ENCODE assay signal across 9 cellular contexts in the genomic region with DNA sequence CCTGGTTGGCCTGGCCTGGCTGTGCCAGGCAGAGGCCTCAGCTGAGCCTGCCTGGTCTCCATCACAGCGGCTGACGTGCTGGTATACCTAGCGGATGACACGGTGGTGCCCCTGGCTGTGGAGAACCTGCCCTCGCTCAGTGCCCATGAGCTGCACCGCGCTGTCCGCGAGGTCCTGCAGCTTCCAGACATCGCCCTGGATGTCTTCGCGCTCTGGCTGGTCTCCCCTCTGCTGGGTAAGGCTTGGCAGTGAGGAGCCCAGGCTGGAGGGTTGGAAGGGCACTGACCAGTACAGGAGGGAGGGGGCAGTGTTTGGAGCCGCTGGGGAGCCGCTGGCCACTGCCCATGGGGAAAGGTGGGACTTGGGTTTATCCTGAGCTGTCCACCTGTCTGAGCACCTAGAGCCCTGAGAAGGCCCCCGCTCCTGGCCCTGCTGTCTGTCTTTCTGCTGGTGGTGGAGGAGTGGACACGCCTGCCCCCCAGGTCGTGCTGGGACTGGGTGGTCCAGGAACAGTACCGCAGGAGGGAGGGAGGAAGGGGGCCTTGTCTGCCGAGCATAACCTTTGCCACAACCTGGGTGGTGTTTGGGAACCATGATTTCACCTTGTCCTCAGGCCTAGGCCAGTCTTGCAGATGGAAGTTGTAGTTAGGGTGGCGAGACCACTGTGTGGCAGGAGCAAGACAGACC. TPM values are rescaled to one million over a fixed set of nuclear protein-coding genes. Genes with fewer than 3 reads are reported as not detected.
A peak's percentile ranks its signal among the peaks of the same experiment; 100 is the strongest.
DNase-seq lines count a peak whose midpoint lies in the region; ATAC-seq, FAIRE-seq and TF ChIP-seq lines count a peak whose summit lies in the region.
"Had no signal": no experiment of that assay in that cellular context is flagged by ENCODE, and none has a peak within 500 bp of the region (broad histone marks: within the 10 kb centered on the region; RNA-seq: fewer than 3 reads in every experiment).

No MANE protein-coding gene starts in this region.

- H3K4me1 ChIP-seq in GM23338 (ENCODE audit: insufficient read depth) (peaks cover 10% of the 10 kb centered on the region; the same call in 1 of the 2 replicates), fibroblast of lung (ENCODE audit: control insufficient read depth, extremely low read depth, insufficient read depth, low read length) (peaks cover 32% of the 10 kb centered on the region)

- H3K4me3 ChIP-seq in GM23338 (no peak overlapping the region), fibroblast of lung (replicated peaks in 1 of 4; ENCODE audit: control extremely low read depth in 1 of 4, insufficient read depth in 1 of 4, low read depth in 3 of 4, low read length in 4 of 4) (peak overlapping the region in 1 of 4 experiments; percentile 45), skin epidermis (peak overlapping the region in 4 of 7 experiments; percentile 11 to 91 (median 40))
- H3K4me3 ChIP-seq: neural progenitor cell had no signal

- H3K27ac ChIP-seq in GM23338 (ENCODE audit: low read depth), result no peak overlapping the region
- H3K27ac ChIP-seq in fibroblast of lung (ENCODE audit: insufficient read depth, low read length), result peak overlapping the region; percentile 40
- peak overlapping the region in 16 of 21 experiments; percentile 17 to 98 (median 72) for H3K27ac ChIP-seq in skin epidermis
- H3K27ac ChIP-seq: neural progenitor cell had no signal

- no peaks in the 10 kb centered on the region for H3K9me3 Mint-ChIP-seq in GM23338
- H3K9me3 Mint-ChIP-seq: neural progenitor cell had no signal

- H3K9ac ChIP-seq in fibroblast of lung (ENCODE audit: insufficient read depth, low read length), result no peak overlapping the region
- H3K9ac ChIP-seq: neural progenitor cell had no signal

- H3K4me2 ChIP-seq in GM23338, result no peak overlapping the region
- peak overlapping the region; percentile 9 for H3K4me2 ChIP-seq in fibroblast of lung (ENCODE audit: extremely low read depth, insufficient read depth, low read length)
- H3K4me2 ChIP-seq: neural progenitor cell had no signal

- TF ChIP-seq CTCF in GM23338 (conservative IDR thresholded peaks at IDR 0.05; ENCODE audit: low read depth in 2 of 2) (no peak), fibroblast of lung (conservative IDR thresholded peaks at IDR 0.05 in 1 of 2, IDR thresholded peaks at IDR 0.05 in 1 of 2; ENCODE audit: low read depth in 1 of 2, low read length in 2 of 2) (no peak)

- 0 out of 2 replicates have a peak overlapping the region, but pooled peaks have one; percentile 18 for H3K27ac Mint-ChIP-seq in GM23338
- peak overlapping the region; percentile 93 for H3K27ac Mint-ChIP-seq in T-helper 17 cell

- no peaks in the 10 kb centered on the region for H3K9me2 ChIP-seq in GM23338 (ENCODE audit: insufficient read depth)

- ATAC-seq in GM23338 (no peak), T-helper 17 cell (no peak)
- ATAC-seq in activated CD4-positive, CD25-positive, alpha-beta regulatory T cell treated with anti-CD3 and anti-CD28 coated beads, Interleukin-2, amount 50 U/mL, for 24 hours, result no peak

- H3K36me3 ChIP-seq in GM23338 (ENCODE audit: insufficient read depth) (no peaks in the 10 kb centered on the region), fibroblast of lung (ENCODE audit: control insufficient read depth, insufficient read depth, low read length) (peaks cover 22% of the 10 kb centered on the region)
- H3K36me3 ChIP-seq: neural progenitor cell had no signal

- no peaks in the 10 kb centered on the region for H3K9me3 ChIP-seq in T-helper 17 cell (ENCODE audit: control insufficient read depth, low read length, poor library complexity, severe bottlenecking)
- H3K9me3 ChIP-seq in fibroblast of lung (ENCODE audit: control insufficient read depth, insufficient read depth, low read depth, low read length), result no peaks in the 10 kb centered on the region

- FAIRE-seq in frontal cortex (lab: Jason Lieb, UNC), result no peak

- H3K36me3 Mint-ChIP-seq in GM23338 (ENCODE audit: low read depth) (no peaks in the 10 kb centered on the region; the same call in 2 of the 3 replicates), T-helper 17 cell (ENCODE audit: low read depth) (peaks cover 4% of the 10 kb centered on the region)
- H3K36me3 Mint-ChIP-seq: neural progenitor cell had no signal

- H3K27me3 Mint-ChIP-seq in GM23338 (ENCODE audit: insufficient read depth, low read depth, poor library complexity), result peaks cover 7% of the 10 kb centered on the region
- H3K27me3 Mint-ChIP-seq in T-helper 17 cell, result no peaks in the 10 kb centered on the region

- peaks cover 19% of the 10 kb centered on the region for H3K4me1 Mint-ChIP-seq in GM23338
- peaks cover 45% of the 10 kb centered on the region for H3K4me1 Mint-ChIP-seq in T-helper 17 cell

- H3K79me2 ChIP-seq in GM23338 (replicated peaks; ENCODE audit: insufficient read depth) (no peaks in the 10 kb centered on the region), fibroblast of lung (ENCODE audit: control insufficient read depth, insufficient read depth, low read length) (peaks cover 53% of the 10 kb centered on the region)

- 0 out of 2 replicates have a peak, but pooled peaks cover 6% of the 10 kb centered on the region for H3F3A ChIP-seq in GM23338 (replicated peaks; ENCODE audit: low read depth)

- H3K4me3 Mint-ChIP-seq in GM23338 (no peak overlapping the region; the same call in 2 of the 3 replicates), T-helper 17 cell (peak overlapping the region; percentile 96)

- H3K27me3 ChIP-seq in GM23338 (ENCODE audit: insufficient read depth) (no peaks in the 10 kb centered on the region), fibroblast of lung (ENCODE audit: control insufficient read depth, insufficient read depth, low read length) (no peaks in the 10 kb centered on the region)
- H3K27me3 ChIP-seq: neural progenitor cell had no signal

- H2AFZ ChIP-seq in GM23338 (no peak overlapping the region), fibroblast of lung (ENCODE audit: low read length) (no peak overlapping the region)
- H2AFZ ChIP-seq: neural progenitor cell had no signal

- no peaks in the 10 kb centered on the region for H4K20me1 ChIP-seq in GM23338 (replicated peaks; ENCODE audit: insufficient read depth)
- H4K20me1 ChIP-seq in fibroblast of lung (ENCODE audit: control insufficient read depth, extremely low read depth, insufficient read depth, low read length), result no peaks in the 10 kb centered on the region

- no peak for DNase-seq in GM23338 (ENCODE audit: low spot score)
- DNase-seq in T-helper 17 cell, result no peak
- no peak for DNase-seq in fibroblast of lung (ENCODE audit: low read depth in 2 of 2)
- no peak for DNase-seq in DMS79 (lab: John Stamatoyannopoulos, UW)
- DNase-seq in frontal cortex (ENCODE audit: low spot score in 2 of 2), result no peak
- DNase-seq: activated naive CD4-positive, alpha-beta T cell had no signal

TF ChIP-seq in GM23338, 12 proteins besides CTCF, POLR2A, EP300 and RAD21 (continues in another document):
- no peak for TF ChIP-seq EZH2phosphoT487 (IDR thresholded peaks at IDR 0.05; ENCODE audit: unreplicated experiment)
- TF ChIP-seq ZNF114 (CRISPR knock-in tag; IDR thresholded peaks at IDR 0.05), result no peak
- TF ChIP-seq JUNB (IDR thresholded peaks at IDR 0.05; ENCODE audit: unreplicated experiment), result no peak

RNA-seq across cellular contexts. Expression of a gene that starts 3.0 kb away (rescaled TPM):
- 35.4 and 41.4 TPM in 2 replicates for total RNA-seq in GM23338 (2014; rRNA removed; shearing (Covaris generic))
- 6.2 and 7.0 TPM in 2 replicates for polyA plus RNA-seq in GM23338 (2016; fragmentation: Nextera tagmentation; extraction: Ambion mirVana)
- total RNA-seq in T-helper 17 cell, result 10 to 100 TPM; 29.2 to 37.5 TPM
- 14.9 and 17.5 TPM in 2 replicates for total RNA-seq in fibroblast of lung
- 13.7 and 15.3 TPM in 2 replicates for polyA plus RNA-seq in fibroblast of lung
- polyA plus RNA-seq in fibroblast of lung (2012), result 15.2 and 15.4 TPM in 2 replicates
- polyA minus RNA-seq in fibroblast of lung (ENCODE audit: low replicate concordance), result 26.4 and 28.1 TPM in 2 replicates
- 8.2 TPM for total RNA-seq in frontal cortex

RNA-seq across cellular contexts. Expression of a gene that starts 7.0 kb away (rescaled TPM):
- total RNA-seq in GM23338 (2014; rRNA removed; shearing (Covaris generic)), result 0.10 and 0.35 TPM in 2 replicates
- 0.74 and 0.89 TPM in 2 replicates for polyA plus RNA-seq in GM23338 (2016; fragmentation: Nextera tagmentation; extraction: Ambion mirVana)
- total RNA-seq in T-helper 17 cell, result 10 to 100 TPM; 57.7 to 61.6 TPM
- total RNA-seq in fibroblast of lung, result 1.0 and 1.5 TPM in 2 replicates
- 0.50 and 0.52 TPM in 2 replicates for polyA plus RNA-seq in fibroblast of lung
- polyA plus RNA-seq in fibroblast of lung (2012), result 0.98 and 1.0 TPM in 2 replicates
- 0.85 and 1.8 TPM in 2 replicates for polyA minus RNA-seq in fibroblast of lung (ENCODE audit: low replicate concordance)
- 0.41 TPM for total RNA-seq in frontal cortex

RNA-seq across cellular contexts. Expression of a gene that starts 33.2 kb away (rescaled TPM):
- total RNA-seq in GM23338 (2014; rRNA removed; shearing (Covaris generic)), result 6.3 and 7.2 TPM in 2 replicates
- polyA plus RNA-seq in GM23338 (2016; fragmentation: Nextera tagmentation; extraction: Ambion mirVana), result 3.6 and 5.3 TPM in 2 replicates
- 100 to 1,000 TPM; 554 to 555 TPM for total RNA-seq in T-helper 17 cell
- 177 and 299 TPM in 2 replicates for total RNA-seq in fibroblast of lung
- polyA plus RNA-seq in fibroblast of lung, result 40.6 and 40.9 TPM in 2 replicates
- 140 and 151 TPM in 2 replicates for polyA plus RNA-seq in fibroblast of lung (2012)
- polyA minus RNA-seq in fibroblast of lung (ENCODE audit: low replicate concordance), result 61.4 and 179 TPM in 2 replicates
- 1.6 TPM for total RNA-seq in frontal cortex

RNA-seq across cellular contexts. Expression of a gene that starts 34.9 kb away (rescaled TPM):
- total RNA-seq in GM23338 (2014; rRNA removed; shearing (Covaris generic)), result 3.0 and 3.5 TPM in 2 replicates
- 1.2 and 1.5 TPM in 2 replicates for polyA plus RNA-seq in GM23338 (2016; fragmentation: Nextera tagmentation; extraction: Ambion mirVana)
- total RNA-seq in T-helper 17 cell, result under 1 TPM; 0.21 to 0.45 TPM
- under 0.01 and 0.17 TPM in 2 replicates for total RNA-seq in fibroblast of lung
- polyA plus RNA-seq in fibroblast of lung, result 0.03 TPM in 1 of 2 replicates, not detected in the other
- 0.07 and 0.08 TPM in 2 replicates for polyA plus RNA-seq in fibroblast of lung (2012)
- not detected in 2 replicates for polyA minus RNA-seq in fibroblast of lung (ENCODE audit: low replicate concordance)
- 5.3 TPM for total RNA-seq in frontal cortex

RNA-seq across cellular contexts. Expression of a gene that starts 55.8 kb away (rescaled TPM):
- 54.1 and 59.0 TPM in 2 replicates for total RNA-seq in GM23338 (2014; rRNA removed; shearing (Covaris generic))
- polyA plus RNA-seq in GM23338 (2016; fragmentation: Nextera tagmentation; extraction: Ambion mirVana), result 64.3 and 66.4 TPM in 2 replicates
- 10 to 100 TPM; 49.1 to 62.6 TPM for total RNA-seq in T-helper 17 cell
- 37.5 and 42.9 TPM in 2 replicates for total RNA-seq in fibroblast of lung
- 55.1 and 76.4 TPM in 2 replicates for polyA plus RNA-seq in fibroblast of lung
- 38.3 and 46.3 TPM in 2 replicates for polyA plus RNA-seq in fibroblast of lung (2012)
- polyA minus RNA-seq in fibroblast of lung (ENCODE audit: low replicate concordance), result 95.3 and 148 TPM in 2 replicates
- total RNA-seq in frontal cortex, result 17.5 TPM

Comparison
In these comparisons a context has a peak if more than half of its experiments do, and no peak if none do; other contexts are left out.
1. RNA of a gene that starts 7.0 kb away (total RNA-seq): 57.7 to 61.6 TPM in T-helper 17 cell; 1.0 to 1.5 TPM in fibroblast of lung, 0.41 TPM in frontal cortex (single experiment) and 0.10 to 0.35 TPM in GM23338; every median in the first group is over 10 times any median in the second.
2. RNA of a gene that starts 33.2 kb away (total RNA-seq): 554 to 555 TPM in T-helper 17 cell and 177 to 299 TPM in fibroblast of lung; 6.3 to 7.2 TPM in GM23338 and 1.6 TPM in frontal cortex (single experiment); every median in the first group is over 10 times any median in the second.